8 cellular contexts compared by ENCODE assay signal in genomic region chr12:51025748-51026654, GRCh38. TPM values are rescaled to one million over a fixed set of nuclear protein-coding genes. Genes with fewer than 3 reads are reported as not detected.
DNase-seq lines count a peak whose midpoint lies in the region; ATAC-seq and TF ChIP-seq lines count a peak whose summit lies in the region.

Gene SLC11A2, minus strand, starts transcription at chr12:51026384. Its CDS starts 15,656 bp downstream, at chr12:51010728.

- H3K27me3 ChIP-seq in DOHH2 (ENCODE audit: control insufficient read depth, low read length) (peaks cover 5% of the 10 kb centered on the region; the same call in 1 of the 2 replicates), GM23338 (ENCODE audit: insufficient read depth) (no peaks in the 10 kb centered on the region)

- H3K9me3 ChIP-seq in DOHH2 (ENCODE audit: control insufficient read depth, insufficient read depth, low read length) = no peaks in the 10 kb centered on the region

- H3K36me3 Mint-ChIP-seq in GM23338 (ENCODE audit: low read depth) = no peaks in the 10 kb centered on the region
- H3K36me3 Mint-ChIP-seq in activated T-helper 1 cell treated with anti-CD3 and anti-CD28 coated beads, Interleukin-12 subunit alpha, Interleukin-12 subunit beta, Interleukin-2, Interleukin-4 antibody, amounts not matched to agents 30 ng/mL and 10 ng/mL and 1 ng/mL, durations not matched to agents 14 hours and 24 hours and 36 hours (ENCODE audit: low read depth) = peaks cover 2% of the 10 kb centered on the region
- no peaks in the 10 kb centered on the region for H3K36me3 Mint-ChIP-seq in naive B cell
- H3K36me3 Mint-ChIP-seq in stimulated activated effector memory CD8-positive, alpha-beta T cell treated with anti-CD3 and anti-CD28 coated beads, Interleukin-12 subunit alpha, Interleukin-12 subunit beta, amount 100 ng/mL, for 72 hours = peaks cover 24% of the 10 kb centered on the region

- ATAC-seq in GM23338 = peak; percentile 90
- peak; percentile 95 for ATAC-seq in naive B cell (ENCODE audit: low read depth in 2 of 2)
- peak; percentile 92 for ATAC-seq in stimulated activated effector memory CD8-positive, alpha-beta T cell treated with anti-CD3 and anti-CD28 coated beads, Interleukin-12 subunit alpha, Interleukin-12 subunit beta, amount 100 ng/mL, for 72 hours

- H3K4me2 ChIP-seq in DOHH2 (ENCODE audit: low read length) (peak within 1 kb of the TSS; percentile 87), GM23338 (peak within 1 kb of the TSS; percentile 78)

- H3K27ac ChIP-seq in DOHH2 (ENCODE audit: low read depth, low read length) (0 out of 2 replicates have a peak within 1 kb of the TSS, but pooled peaks have one; percentile 12), GM23338 (ENCODE audit: low read depth) (peak within 1 kb of the TSS; percentile 94)

- H3K9me2 ChIP-seq in DOHH2 (replicated peaks; ENCODE audit: control insufficient read depth, low read length) (no peaks in the 10 kb centered on the region), GM23338 (ENCODE audit: insufficient read depth) (no peaks in the 10 kb centered on the region)

- H3K4me1 ChIP-seq in DOHH2 (ENCODE audit: control insufficient read depth, low read length) = peaks cover 30% of the 10 kb centered on the region
- peaks cover 32% of the 10 kb centered on the region for H3K4me1 ChIP-seq in GM23338 (ENCODE audit: insufficient read depth)

- no peaks in the 10 kb centered on the region for H3K36me3 ChIP-seq in DOHH2 (ENCODE audit: control insufficient read depth, low read length)
- H3K36me3 ChIP-seq in GM23338 (ENCODE audit: insufficient read depth) = no peaks in the 10 kb centered on the region

- peak; percentile 99 for DNase-seq in GM23338 (ENCODE audit: low spot score)
- peak; percentile 89 for DNase-seq in LHCN-M2 (ENCODE audit: low read depth)
- peak; percentile 88 for DNase-seq in RPMI7951 (ENCODE audit: low read depth)
- DNase-seq in activated T-helper 1 cell treated with anti-CD3 and anti-CD28 coated beads, Interleukin-12 subunit alpha, Interleukin-12 subunit beta, Interleukin-2, Interleukin-4 antibody, amounts not matched to agents 30 ng/mL and 10 ng/mL and 1 ng/mL, durations not matched to agents 14 hours and 24 hours and 36 hours (ENCODE audit: low spot score) = peak; percentile 91
- peak; percentile 90 for DNase-seq in fibroblast of gingiva (ENCODE audit: low read depth)
- DNase-seq in naive B cell = peak; percentile 87
- DNase-seq in stimulated activated effector memory CD8-positive, alpha-beta T cell treated with anti-CD3 and anti-CD28 coated beads, Interleukin-12 subunit alpha, Interleukin-12 subunit beta, amount 100 ng/mL, for 72 hours (ENCODE audit: low spot score in 2 of 2) = peak; percentile 85 to 96

- H4K20me1 ChIP-seq in DOHH2 (ENCODE audit: control insufficient read depth, insufficient read depth, low read depth, low read length) (no peaks in the 10 kb centered on the region), GM23338 (replicated peaks; ENCODE audit: insufficient read depth) (0 out of 2 replicates have a peak, but pooled peaks cover 3% of the 10 kb centered on the region)

- intact Hi-C loops in activated T-helper 1 cell treated with anti-CD3 and anti-CD28 coated beads, Interleukin-12 subunit alpha, Interleukin-12 subunit beta, Interleukin-2, Interleukin-4 antibody, amounts not matched to agents 30 ng/mL and 10 ng/mL and 1 ng/mL, durations not matched to agents 14 hours and 24 hours and 36 hours (cut with micrococcal nuclease) = loop anchor here (1.0 to 10.0 kb wide), 7 partner anchors 17 to 911 kb away; partner anchors contain the start of genes COX14, CSRNP2, LETMD1 and TFCP2

- H3K4me1 Mint-ChIP-seq in GM23338 (peaks cover 36% of the 10 kb centered on the region), naive B cell (peaks cover 36 to 38% (median 36%) of the 10 kb centered on the region in 3 donors)
- H3K4me1 Mint-ChIP-seq in activated T-helper 1 cell treated with anti-CD3 and anti-CD28 coated beads, Interleukin-12 subunit alpha, Interleukin-12 subunit beta, Interleukin-2, Interleukin-4 antibody, amounts not matched to agents 30 ng/mL and 10 ng/mL and 1 ng/mL, durations not matched to agents 14 hours and 24 hours and 36 hours (ENCODE audit: low read depth) = peaks cover 55% of the 10 kb centered on the region
- H3K4me1 Mint-ChIP-seq in stimulated activated effector memory CD8-positive, alpha-beta T cell treated with anti-CD3 and anti-CD28 coated beads, Interleukin-12 subunit alpha, Interleukin-12 subunit beta, amount 100 ng/mL, for 72 hours = peaks cover 49% of the 10 kb centered on the region

- TF ChIP-seq CTCF in DOHH2 (IDR thresholded peaks at IDR 0.05; ENCODE audit: low read depth, low read length, poor library complexity, severe bottlenecking) (peak; percentile 20), GM23338 (conservative IDR thresholded peaks at IDR 0.05; ENCODE audit: low read depth in 2 of 2) (no peak)

- peak within 1 kb of the TSS; percentile 86 for H3K4me3 Mint-ChIP-seq in GM23338
- H3K4me3 Mint-ChIP-seq in activated T-helper 1 cell treated with anti-CD3 and anti-CD28 coated beads, Interleukin-12 subunit alpha, Interleukin-12 subunit beta, Interleukin-2, Interleukin-4 antibody, amounts not matched to agents 30 ng/mL and 10 ng/mL and 1 ng/mL, durations not matched to agents 14 hours and 24 hours and 36 hours = peak within 1 kb of the TSS; percentile 92
- H3K4me3 Mint-ChIP-seq in naive B cell = peak within 1 kb of the TSS; percentile 88 to 99 (median 98)
- peak within 1 kb of the TSS; percentile 94 for H3K4me3 Mint-ChIP-seq in stimulated activated effector memory CD8-positive, alpha-beta T cell treated with anti-CD3 and anti-CD28 coated beads, Interleukin-12 subunit alpha, Interleukin-12 subunit beta, amount 100 ng/mL, for 72 hours

- H3K9me3 Mint-ChIP-seq in GM23338 = no peaks in the 10 kb centered on the region
- H3K9me3 Mint-ChIP-seq in activated T-helper 1 cell treated with anti-CD3 and anti-CD28 coated beads, Interleukin-12 subunit alpha, Interleukin-12 subunit beta, Interleukin-2, Interleukin-4 antibody, amounts not matched to agents 30 ng/mL and 10 ng/mL and 1 ng/mL, durations not matched to agents 14 hours and 24 hours and 36 hours = no peaks in the 10 kb centered on the region
- no peaks in the 10 kb centered on the region for H3K9me3 Mint-ChIP-seq in naive B cell
- no peaks in the 10 kb centered on the region for H3K9me3 Mint-ChIP-seq in stimulated activated effector memory CD8-positive, alpha-beta T cell treated with anti-CD3 and anti-CD28 coated beads, Interleukin-12 subunit alpha, Interleukin-12 subunit beta, amount 100 ng/mL, for 72 hours

- peak within 1 kb of the TSS; percentile 87 for H3K4me3 ChIP-seq in DOHH2 (ENCODE audit: low read length)
- H3K4me3 ChIP-seq in GM23338 = peak within 1 kb of the TSS; percentile 58

- H3K27me3 Mint-ChIP-seq in GM23338 (ENCODE audit: insufficient read depth, low read depth, poor library complexity) = peaks cover 9% of the 10 kb centered on the region
- H3K27me3 Mint-ChIP-seq in activated T-helper 1 cell treated with anti-CD3 and anti-CD28 coated beads, Interleukin-12 subunit alpha, Interleukin-12 subunit beta, Interleukin-2, Interleukin-4 antibody, amounts not matched to agents 30 ng/mL and 10 ng/mL and 1 ng/mL, durations not matched to agents 14 hours and 24 hours and 36 hours (ENCODE audit: insufficient read depth) = peaks cover 18% of the 10 kb centered on the region
- peaks cover 0 to 5% (median 0%) of the 10 kb centered on the region in 3 donors for H3K27me3 Mint-ChIP-seq in naive B cell

- peak within 1 kb of the TSS; percentile 72 for H2AFZ ChIP-seq in GM23338

- peaks cover 5% of the 10 kb centered on the region for H3F3A ChIP-seq in DOHH2 (ENCODE audit: control insufficient read depth, insufficient read depth)
- H3F3A ChIP-seq in GM23338 (replicated peaks; ENCODE audit: low read depth) = peaks cover 5% of the 10 kb centered on the region; the same call in 1 of the 2 replicates

- peak within 1 kb of the TSS; percentile 98 for H3K27ac Mint-ChIP-seq in GM23338
- H3K27ac Mint-ChIP-seq in activated T-helper 1 cell treated with anti-CD3 and anti-CD28 coated beads, Interleukin-12 subunit alpha, Interleukin-12 subunit beta, Interleukin-2, Interleukin-4 antibody, amounts not matched to agents 30 ng/mL and 10 ng/mL and 1 ng/mL, durations not matched to agents 14 hours and 24 hours and 36 hours = peak within 1 kb of the TSS; percentile 98
- peak within 1 kb of the TSS; percentile 67 to 99 (median 95) for H3K27ac Mint-ChIP-seq in naive B cell
- peak within 1 kb of the TSS; percentile 98 for H3K27ac Mint-ChIP-seq in stimulated activated effector memory CD8-positive, alpha-beta T cell treated with anti-CD3 and anti-CD28 coated beads, Interleukin-12 subunit alpha, Interleukin-12 subunit beta, amount 100 ng/mL, for 72 hours

- H3K79me2 ChIP-seq in DOHH2 (ENCODE audit: control insufficient read depth, low read length) (peaks cover 51% of the 10 kb centered on the region), GM23338 (replicated peaks; ENCODE audit: insufficient read depth) (peaks cover 46% of the 10 kb centered on the region)

TF ChIP-seq in GM23338, 12 proteins besides CTCF, POLR2A, EP300 and RAD21:
- TF ChIP-seq EZH2phosphoT487 (IDR thresholded peaks at IDR 0.05; ENCODE audit: unreplicated experiment) (no peak), CREB1 (CRISPR knock-in tag; IDR thresholded peaks at IDR 0.05; ENCODE audit: low read depth) (peak; percentile 71; the same call in 1 of the 2 replicates), POLR2AphosphoS5 (IDR thresholded peaks at IDR 0.05; ENCODE audit: low read depth) (peak; percentile 84)

RNA-seq across cellular contexts. Expression of gene SLC11A2, which starts in this region (rescaled TPM):
- total RNA-seq in GM23338 (2014; rRNA removed; shearing (Covaris generic)) = 48.9 and 68.6 TPM in 2 replicates
- polyA plus RNA-seq in GM23338 (2016; fragmentation: Nextera tagmentation; extraction: Ambion mirVana) = 17.2 and 19.4 TPM in 2 replicates
- 29.2 and 36.7 TPM in 2 replicates for total RNA-seq in LHCN-M2 (2014; rRNA removed)
- 15.8 TPM for polyA plus RNA-seq in LHCN-M2 (2012)
- 19.2 and 28.8 TPM in 2 replicates for total RNA-seq in RPMI7951 (2014; rRNA removed; shearing (Covaris generic))
- total RNA-seq in activated T-helper 1 cell treated with anti-CD3 and anti-CD28 coated beads, Interleukin-12 subunit alpha, Interleukin-12 subunit beta, Interleukin-2, Interleukin-4 antibody, amounts not matched to agents 30 ng/mL and 10 ng/mL and 1 ng/mL, durations not matched to agents 14 hours and 24 hours and 36 hours = 56.9 and 63.9 TPM in 2 replicates
- polyA plus RNA-seq in naive B cell (ENCODE audit: low read depth in 6 of 6) = 10 to 100 TPM in 2 of 6 donors, 1 to 10 TPM in 4; 7.7 to 14.5 (median 9.4) TPM

Comparison
In these comparisons a context has a peak if more than half of its experiments do, and no peak if none do; other contexts are left out.
1. Peak in every context shown above with its lines: DNase-seq, ATAC-seq, H3K4me3 ChIP-seq and H3K27ac ChIP-seq.